In the genomic region with DNA sequence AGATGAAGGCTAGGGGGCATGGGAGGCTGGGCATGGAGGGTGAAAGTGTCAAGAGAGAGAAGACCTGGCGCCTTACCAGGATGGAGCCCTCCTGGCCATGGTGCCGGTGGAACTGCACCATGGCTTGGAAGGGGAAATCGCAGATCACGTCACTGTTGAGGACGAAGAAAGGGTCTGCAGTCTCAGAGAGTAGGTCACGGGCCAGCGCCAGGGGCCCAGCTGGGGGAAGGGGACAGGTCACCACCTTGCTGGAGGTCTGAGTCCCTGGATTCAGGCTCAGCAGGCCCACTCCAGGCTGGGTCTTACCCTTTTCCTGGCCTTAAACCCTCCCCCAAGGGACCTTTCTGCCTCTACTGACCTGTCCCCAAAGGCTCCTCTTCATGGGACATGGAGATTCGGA, we compare ENCODE assay signal across 8 cellular contexts. TPM values are rescaled to one million over a fixed set of nuclear protein-coding genes. Genes with fewer than 3 reads are reported as not detected.
DNase-seq lines count a peak whose midpoint lies in the region; ATAC-seq, FAIRE-seq and TF ChIP-seq lines count a peak whose summit lies in the region.

No MANE protein-coding gene starts in this region.

- intact Hi-C loops in heart left ventricle (cut with DNase I), result loop anchor here in 3 of 10 donors (5.0 kb wide), 2 partner anchors 64 to 179 kb away; a partner anchor contains a TSS
- intact Hi-C loops in Right ventricle myocardium superior (cut with DNase I), result no loop called here
- intact Hi-C loops in vagina (cut with DNase I), result loop anchor here (10.0 kb wide), 1 partner anchor 122 kb away; no protein-coding TSS in a partner anchor

- H3K9me3 ChIP-seq in heart left ventricle (no peaks in the 10 kb centered on the region), mononuclear cell (ENCODE audit: low read depth, low read length) (no peaks in the 10 kb centered on the region), vagina (no peaks in the 10 kb centered on the region)

- TF ChIP-seq CTCF in heart left ventricle (IDR thresholded peaks at IDR 0.05) (no peak), bronchial epithelial cell (IDR thresholded peaks at IDR 0.05; ENCODE audit: insufficient read depth, low read length, severe bottlenecking) (no peak), vagina (IDR thresholded peaks at IDR 0.05) (no peak)

- H3K4me3 ChIP-seq in heart left ventricle (peak overlapping the region; percentile 73 to 100 (median 96)), bronchial epithelial cell (ENCODE audit: low read depth, low read length) (peak overlapping the region; percentile 86), mononuclear cell (ENCODE audit: low read length) (peak overlapping the region; percentile 91), vagina (peak overlapping the region; percentile 88 to 93)

- 51 to 68% (median 58%) methylated on average over 8 of the region's 8 CpGs for WGBS in heart left ventricle, 4 donors

- no peak for ATAC-seq in heart left ventricle
- no peak for ATAC-seq in Right ventricle myocardium superior (ENCODE audit: poor library complexity)
- ATAC-seq in HG02938 (IDR thresholded peaks at IDR 0.05; ENCODE audit: unreplicated experiment), result no peak
- no peak for ATAC-seq in GM18517 (IDR thresholded peaks at IDR 0.05; ENCODE audit: unreplicated experiment)

- TF ChIP-seq POLR2A in heart left ventricle (IDR thresholded peaks at IDR 0.05) (no peak), vagina (IDR thresholded peaks at IDR 0.05) (no peak)

- peaks cover 13 to 44% (median 28%) of the 10 kb centered on the region in 12 donors for H3K4me1 ChIP-seq in heart left ventricle
- peaks cover 36% of the 10 kb centered on the region for H3K4me1 ChIP-seq in mononuclear cell (ENCODE audit: insufficient read depth, low read length)
- H3K4me1 ChIP-seq in vagina, result peaks cover 49% of the 10 kb centered on the region

- H3K27me3 ChIP-seq in heart left ventricle (no peaks in the 10 kb centered on the region), bronchial epithelial cell (ENCODE audit: control insufficient read depth, insufficient read depth, low read length) (no peaks in the 10 kb centered on the region), mononuclear cell (ENCODE audit: insufficient read depth, low read length) (no peaks in the 10 kb centered on the region), vagina (no peaks in the 10 kb centered on the region)

- DNase-seq in heart left ventricle (peak in 2 of 5 donors; percentile 23 to 27), Right ventricle myocardium superior (no peak), bronchial epithelial cell (ENCODE audit: low read depth) (no peak), vagina (ENCODE audit: extremely low spot score in 2 of 2) (no peak), KG1 (lab: John Stamatoyannopoulos, UW) (no peak)

- H3K36me3 ChIP-seq in heart left ventricle (peaks cover 2 to 49% (median 42%) of the 10 kb centered on the region in 9 donors), bronchial epithelial cell (ENCODE audit: control insufficient read depth, insufficient read depth, low read length) (peaks cover 15% of the 10 kb centered on the region), vagina (peaks cover 0 to 25% of the 10 kb centered on the region in 2 donors)

- FAIRE-seq in bronchial epithelial cell (lab: Jason Lieb, UNC), result no peak

- H3K27ac ChIP-seq in heart left ventricle (peak overlapping the region in 11 of 12 donors; percentile 84 to 98 (median 92)), vagina (peak overlapping the region; percentile 90)

RNA-seq across cellular contexts. Expression of a gene that starts 0.9 kb away (rescaled TPM):
- 10 to 100 TPM in 8 of 9 donors, 1 to 10 TPM in 1; 9.4 to 21.8 (median 13.7) TPM for total RNA-seq in heart left ventricle
- polyA plus RNA-seq in heart left ventricle, result 10 to 100 TPM in 1 of 2 donors, 1 to 10 TPM in 1; 7.6 to 53.7 TPM
- total RNA-seq in Right ventricle myocardium superior, result 15.7 TPM
- 28.4 and 57.7 TPM in 2 replicates for total RNA-seq in bronchial epithelial cell
- total RNA-seq in mononuclear cell, result 13.3 TPM
- 19.9 TPM for total RNA-seq in vagina

RNA-seq across cellular contexts. Expression of a gene that starts 3.4 kb away (rescaled TPM):
- total RNA-seq in heart left ventricle, result 1 to 10 TPM in 1 of 9 donors, under 1 TPM in 2, not detected in 6; 0.14 to 1.4 (median 0.40) TPM
- under 1 TPM; 0.69 to 0.76 TPM for polyA plus RNA-seq in heart left ventricle
- total RNA-seq in Right ventricle myocardium superior, result not detected
- not detected in 2 replicates for total RNA-seq in bronchial epithelial cell
- total RNA-seq in mononuclear cell, result 3.8 TPM
- not detected for total RNA-seq in vagina

RNA-seq across cellular contexts. Expression of a gene that starts 33.5 kb away (rescaled TPM):
- total RNA-seq in heart left ventricle (10 to 100 TPM; 44.6 to 61.4 (median 49.5) TPM), Right ventricle myocardium superior (47.9 TPM), bronchial epithelial cell (17.6 and 21.5 TPM in 2 replicates), mononuclear cell (6.2 TPM), vagina (25.8 TPM)
- polyA plus RNA-seq in heart left ventricle, result 10 to 100 TPM; 27.7 to 28.5 TPM

RNA-seq across cellular contexts. Expression of a gene that starts 33.6 kb away (rescaled TPM):
- total RNA-seq in heart left ventricle (10 to 100 TPM in 1 of 9 donors, 1 to 10 TPM in 8; 1.8 to 29.4 (median 3.2) TPM), Right ventricle myocardium superior (3.7 TPM), bronchial epithelial cell (4.7 and 7.6 TPM in 2 replicates), mononuclear cell (2.1 TPM), vagina (10.8 TPM)
- polyA plus RNA-seq in heart left ventricle, result 1 to 10 TPM; 2.0 to 4.4 TPM

RNA-seq across cellular contexts. Expression of a gene that starts 48.7 kb away (rescaled TPM):
- total RNA-seq in heart left ventricle, result 100 to 1,000 TPM in 6 of 9 donors, 10 to 100 TPM in 3; 74.6 to 136 (median 105) TPM
- 10 to 100 TPM; 18.3 to 84.9 TPM for polyA plus RNA-seq in heart left ventricle
- total RNA-seq in Right ventricle myocardium superior, result 103 TPM
- 156 and 163 TPM in 2 replicates for total RNA-seq in bronchial epithelial cell
- total RNA-seq in mononuclear cell, result 30.7 TPM
- total RNA-seq in vagina, result 53.3 TPM
